ENCODE assay signal across 13 cellular contexts in the genomic region with DNA sequence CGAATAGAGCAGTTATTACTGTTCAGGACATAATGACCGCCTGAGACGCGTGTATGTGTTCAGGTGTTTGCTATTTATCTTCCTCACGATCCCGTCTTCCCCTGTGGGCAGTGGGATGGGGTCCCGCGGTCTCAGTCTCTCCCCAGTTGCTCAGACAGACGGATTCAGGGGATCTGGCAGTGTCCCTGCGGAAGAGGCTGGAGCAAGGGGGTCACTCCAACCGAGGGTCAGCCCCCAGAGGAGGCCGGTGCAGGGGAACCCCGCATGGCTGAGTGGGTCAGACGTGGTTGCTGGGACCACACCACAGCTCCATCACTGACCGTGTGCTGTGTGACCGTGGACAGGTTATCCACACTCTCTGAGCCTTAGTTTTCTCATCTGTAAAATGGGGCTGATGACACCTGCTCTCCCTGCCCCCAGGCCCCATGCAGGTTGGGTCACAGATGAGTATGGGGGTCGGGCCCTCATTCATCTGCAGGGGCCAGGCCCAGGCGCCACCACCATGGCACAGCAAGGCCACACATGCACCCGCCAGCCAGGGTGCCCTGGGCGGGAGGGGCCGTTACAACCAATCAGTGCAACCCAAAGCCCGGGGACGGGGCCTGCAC. TPM values are rescaled to one million over a fixed set of nuclear protein-coding genes. Genes with fewer than 3 reads are reported as not detected.
"Had no signal": no experiment of that assay in that cellular context is flagged by ENCODE, and none has a peak within 500 bp of the region (broad histone marks: within the 10 kb centered on the region; RNA-seq: fewer than 3 reads in every experiment).

No MANE protein-coding gene starts in this region.

- H3K4me3 Mint-ChIP-seq: activated naive CD8-positive, alpha-beta T cell; stimulated activated naive CD8-positive, alpha-beta T cell treated with anti-CD3 and anti-CD28 coated beads, Interleukin-15, amount 100 ng/mL, for 72 hours; T-helper 17 cell had no signal

- H3K4me1 ChIP-seq: colonic mucosa, foreskin keratinocyte had no signal

- DNase-seq: activated gamma-delta T cell; colonic mucosa; effector CD4-positive, alpha-beta T cell; foreskin keratinocyte; left ventricle myocardium inferior; stimulated activated CD4-positive, alpha-beta T cell treated with anti-CD3 and anti-CD28 coated beads, Interleukin-4, amount 100 ng/mL, for 4 hours; stimulated activated naive CD8-positive, alpha-beta T cell treated with anti-CD3 and anti-CD28 coated beads, Interleukin-15, amount 100 ng/mL, for 72 hours had no signal

- H3K27ac Mint-ChIP-seq: activated naive CD8-positive, alpha-beta T cell; stimulated activated naive CD8-positive, alpha-beta T cell treated with anti-CD3 and anti-CD28 coated beads, Interleukin-15, amount 100 ng/mL, for 72 hours; T-helper 17 cell had no signal

- H3K9me3 Mint-ChIP-seq: stimulated activated naive CD8-positive, alpha-beta T cell treated with anti-CD3 and anti-CD28 coated beads, Interleukin-15, amount 100 ng/mL, for 72 hours had no signal

- H3K9me3 ChIP-seq: colonic mucosa, heart left ventricle, left ventricle myocardium inferior, neutrophil had no signal

- ATAC-seq: heart left ventricle, T-helper 17 cell had no signal

- H3K4me3 ChIP-seq: cardiac muscle cell, colonic mucosa had no signal

- H3K36me3 Mint-ChIP-seq: activated naive CD8-positive, alpha-beta T cell had no signal

- FAIRE-seq: keratinocyte had no signal

- H3K27ac ChIP-seq: cardiac muscle cell, colonic mucosa, foreskin keratinocyte, left ventricle myocardium inferior, neutrophil had no signal

- H3K36me3 ChIP-seq: cardiac muscle cell, colonic mucosa, heart left ventricle, left ventricle myocardium inferior, neutrophil had no signal

RNA-seq across cellular contexts. Expression of a gene that starts 5.2 kb away (rescaled TPM):
- total RNA-seq: cardiac muscle cell had no signal
